Comparison of ENCODE assay signal across 1 cellular context in the genomic region with DNA sequence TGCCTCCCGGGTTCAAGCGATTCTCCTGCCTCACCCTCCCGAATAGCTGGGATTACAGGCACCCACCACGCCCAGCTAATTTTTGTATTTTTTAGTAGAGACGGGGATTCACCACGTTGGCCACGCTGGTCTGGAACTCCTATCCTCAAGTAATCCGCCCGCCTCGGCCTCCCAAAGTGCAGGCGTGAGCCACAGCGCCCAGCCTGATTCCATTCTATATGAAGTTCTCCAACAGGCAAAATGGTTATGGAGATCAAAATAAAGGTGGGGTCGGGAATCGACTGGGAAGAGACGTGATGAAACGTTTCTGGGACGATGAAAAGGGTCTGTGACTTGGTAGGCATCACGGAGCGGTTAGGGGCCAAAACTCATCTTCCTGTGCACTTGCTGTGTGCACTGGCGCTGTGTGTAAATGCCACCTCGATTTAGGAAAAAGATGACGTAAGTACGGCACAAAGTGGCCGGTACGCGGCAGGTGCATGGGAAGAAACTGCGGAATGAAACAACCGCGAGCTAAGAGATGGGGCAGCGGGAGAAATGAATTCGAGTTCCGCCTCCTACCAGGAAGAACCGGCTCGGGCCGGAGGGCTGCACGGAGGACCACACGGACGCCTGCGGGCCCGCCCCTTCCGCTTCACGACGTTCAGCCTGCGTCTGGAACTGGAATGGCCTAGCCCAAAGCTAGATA.
TF ChIP-seq lines count a peak whose summit lies in the region.

No MANE protein-coding gene starts in this region.

TF ChIP-seq in K562, 482 proteins besides CTCF, POLR2A, EP300 and RAD21 (continued from another document and continues in another):
- TF ChIP-seq, protein P1, sequence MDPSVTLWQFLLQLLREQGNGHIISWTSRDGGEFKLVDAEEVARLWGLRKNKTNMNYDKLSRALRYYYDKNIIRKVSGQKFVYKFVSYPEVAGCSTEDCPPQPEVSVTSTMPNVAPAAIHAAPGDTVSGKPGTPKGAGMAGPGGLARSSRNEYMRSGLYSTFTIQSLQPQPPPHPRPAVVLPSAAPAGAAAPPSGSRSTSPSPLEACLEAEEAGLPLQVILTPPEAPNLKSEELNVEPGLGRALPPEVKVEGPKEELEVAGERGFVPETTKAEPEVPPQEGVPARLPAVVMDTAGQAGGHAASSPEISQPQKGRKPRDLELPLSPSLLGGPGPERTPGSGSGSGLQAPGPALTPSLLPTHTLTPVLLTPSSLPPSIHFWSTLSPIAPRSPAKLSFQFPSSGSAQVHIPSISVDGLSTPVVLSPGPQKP (CRISPR knock-in tag; IDR thresholded peaks at IDR 0.05) = no peak
- TF ChIP-seq NR3C1 (CRISPR knock-in tag; IDR thresholded peaks at IDR 0.05) = no peak
- TF ChIP-seq PTTG1 (tag; IDR thresholded peaks at IDR 0.05; ENCODE audit: low read depth) = no peak
- no peak for TF ChIP-seq PTRF (tag; IDR thresholded peaks at IDR 0.05)
- no peak for TF ChIP-seq KDM2B (CRISPR knock-in tag; IDR thresholded peaks at IDR 0.05)
- no peak for TF ChIP-seq NCOA4 (IDR thresholded peaks at IDR 0.05; ENCODE audit: partially characterized antibody)
- peak; percentile 60; the same call in 1 of the 2 replicates for TF ChIP-seq NCOA1 (IDR thresholded peaks at IDR 0.05; ENCODE audit: low read depth)
- TF ChIP-seq LARP7 (IDR thresholded peaks at IDR 0.05) = no peak
- no peak for TF ChIP-seq PHTF2 (CRISPR knock-in tag; IDR thresholded peaks at IDR 0.05)
- TF ChIP-seq ZFX (CRISPR knock-in tag; IDR thresholded peaks at IDR 0.05) = peak; percentile 71
- TF ChIP-seq POLR2B (IDR thresholded peaks at IDR 0.05; ENCODE audit: low read depth, partially characterized antibody) = peak; percentile 67
- TF ChIP-seq HCFC1 (IDR thresholded peaks at IDR 0.05; ENCODE audit: low read depth, low read length) = peak; percentile 47
- TF ChIP-seq ZNF830 (CRISPR knock-in tag; IDR thresholded peaks at IDR 0.05) = no peak
- TF ChIP-seq TCF3 (CRISPR knock-in tag; IDR thresholded peaks at IDR 0.05) = peak; percentile 29; the same call in 1 of the 2 replicates
- 0 out of 2 replicates have a peak, but pooled peaks have one; percentile 43 for TF ChIP-seq NR2C2 (CRISPR knock-in tag; IDR thresholded peaks at IDR 0.05)
- peak; percentile 44; the same call in 1 of the 2 replicates for TF ChIP-seq NR2C2 (tag; IDR thresholded peaks at IDR 0.05)
- peak; percentile 72 for TF ChIP-seq CEBPG (CRISPR knock-in tag; IDR thresholded peaks at IDR 0.05)
- peak in 1 of 2 experiments; percentile 20; a peak in 1 of 4 replicates for TF ChIP-seq CEBPG (tag; conservative IDR thresholded peaks at IDR 0.05 in 1 of 2, IDR thresholded peaks at IDR 0.05 in 1 of 2)
- TF ChIP-seq PCBP1 (IDR thresholded peaks at IDR 0.05; ENCODE audit: low read depth, low read length, poor library complexity, severe bottlenecking) = no peak
- TF ChIP-seq, protein P2, sequence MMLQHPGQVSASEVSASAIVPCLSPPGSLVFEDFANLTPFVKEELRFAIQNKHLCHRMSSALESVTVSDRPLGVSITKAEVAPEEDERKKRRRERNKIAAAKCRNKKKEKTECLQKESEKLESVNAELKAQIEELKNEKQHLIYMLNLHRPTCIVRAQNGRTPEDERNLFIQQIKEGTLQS (IDR thresholded peaks at IDR 0.05) = peak; percentile 52
- TF ChIP-seq, protein P2 (CRISPR knock-in tag; conservative IDR thresholded peaks at IDR 0.05) = no peak
- TF ChIP-seq, protein P3, sequence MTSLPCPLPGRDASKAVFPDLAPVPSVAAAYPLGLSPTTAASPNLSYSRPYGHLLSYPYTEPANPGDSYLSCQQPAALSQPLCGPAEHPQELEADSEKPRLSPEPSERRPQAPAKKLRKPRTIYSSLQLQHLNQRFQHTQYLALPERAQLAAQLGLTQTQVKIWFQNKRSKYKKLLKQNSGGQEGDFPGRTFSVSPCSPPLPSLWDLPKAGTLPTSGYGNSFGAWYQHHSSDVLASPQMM (CRISPR knock-in tag; IDR thresholded peaks at IDR 0.05) = no peak
- TF ChIP-seq, protein P4, sequence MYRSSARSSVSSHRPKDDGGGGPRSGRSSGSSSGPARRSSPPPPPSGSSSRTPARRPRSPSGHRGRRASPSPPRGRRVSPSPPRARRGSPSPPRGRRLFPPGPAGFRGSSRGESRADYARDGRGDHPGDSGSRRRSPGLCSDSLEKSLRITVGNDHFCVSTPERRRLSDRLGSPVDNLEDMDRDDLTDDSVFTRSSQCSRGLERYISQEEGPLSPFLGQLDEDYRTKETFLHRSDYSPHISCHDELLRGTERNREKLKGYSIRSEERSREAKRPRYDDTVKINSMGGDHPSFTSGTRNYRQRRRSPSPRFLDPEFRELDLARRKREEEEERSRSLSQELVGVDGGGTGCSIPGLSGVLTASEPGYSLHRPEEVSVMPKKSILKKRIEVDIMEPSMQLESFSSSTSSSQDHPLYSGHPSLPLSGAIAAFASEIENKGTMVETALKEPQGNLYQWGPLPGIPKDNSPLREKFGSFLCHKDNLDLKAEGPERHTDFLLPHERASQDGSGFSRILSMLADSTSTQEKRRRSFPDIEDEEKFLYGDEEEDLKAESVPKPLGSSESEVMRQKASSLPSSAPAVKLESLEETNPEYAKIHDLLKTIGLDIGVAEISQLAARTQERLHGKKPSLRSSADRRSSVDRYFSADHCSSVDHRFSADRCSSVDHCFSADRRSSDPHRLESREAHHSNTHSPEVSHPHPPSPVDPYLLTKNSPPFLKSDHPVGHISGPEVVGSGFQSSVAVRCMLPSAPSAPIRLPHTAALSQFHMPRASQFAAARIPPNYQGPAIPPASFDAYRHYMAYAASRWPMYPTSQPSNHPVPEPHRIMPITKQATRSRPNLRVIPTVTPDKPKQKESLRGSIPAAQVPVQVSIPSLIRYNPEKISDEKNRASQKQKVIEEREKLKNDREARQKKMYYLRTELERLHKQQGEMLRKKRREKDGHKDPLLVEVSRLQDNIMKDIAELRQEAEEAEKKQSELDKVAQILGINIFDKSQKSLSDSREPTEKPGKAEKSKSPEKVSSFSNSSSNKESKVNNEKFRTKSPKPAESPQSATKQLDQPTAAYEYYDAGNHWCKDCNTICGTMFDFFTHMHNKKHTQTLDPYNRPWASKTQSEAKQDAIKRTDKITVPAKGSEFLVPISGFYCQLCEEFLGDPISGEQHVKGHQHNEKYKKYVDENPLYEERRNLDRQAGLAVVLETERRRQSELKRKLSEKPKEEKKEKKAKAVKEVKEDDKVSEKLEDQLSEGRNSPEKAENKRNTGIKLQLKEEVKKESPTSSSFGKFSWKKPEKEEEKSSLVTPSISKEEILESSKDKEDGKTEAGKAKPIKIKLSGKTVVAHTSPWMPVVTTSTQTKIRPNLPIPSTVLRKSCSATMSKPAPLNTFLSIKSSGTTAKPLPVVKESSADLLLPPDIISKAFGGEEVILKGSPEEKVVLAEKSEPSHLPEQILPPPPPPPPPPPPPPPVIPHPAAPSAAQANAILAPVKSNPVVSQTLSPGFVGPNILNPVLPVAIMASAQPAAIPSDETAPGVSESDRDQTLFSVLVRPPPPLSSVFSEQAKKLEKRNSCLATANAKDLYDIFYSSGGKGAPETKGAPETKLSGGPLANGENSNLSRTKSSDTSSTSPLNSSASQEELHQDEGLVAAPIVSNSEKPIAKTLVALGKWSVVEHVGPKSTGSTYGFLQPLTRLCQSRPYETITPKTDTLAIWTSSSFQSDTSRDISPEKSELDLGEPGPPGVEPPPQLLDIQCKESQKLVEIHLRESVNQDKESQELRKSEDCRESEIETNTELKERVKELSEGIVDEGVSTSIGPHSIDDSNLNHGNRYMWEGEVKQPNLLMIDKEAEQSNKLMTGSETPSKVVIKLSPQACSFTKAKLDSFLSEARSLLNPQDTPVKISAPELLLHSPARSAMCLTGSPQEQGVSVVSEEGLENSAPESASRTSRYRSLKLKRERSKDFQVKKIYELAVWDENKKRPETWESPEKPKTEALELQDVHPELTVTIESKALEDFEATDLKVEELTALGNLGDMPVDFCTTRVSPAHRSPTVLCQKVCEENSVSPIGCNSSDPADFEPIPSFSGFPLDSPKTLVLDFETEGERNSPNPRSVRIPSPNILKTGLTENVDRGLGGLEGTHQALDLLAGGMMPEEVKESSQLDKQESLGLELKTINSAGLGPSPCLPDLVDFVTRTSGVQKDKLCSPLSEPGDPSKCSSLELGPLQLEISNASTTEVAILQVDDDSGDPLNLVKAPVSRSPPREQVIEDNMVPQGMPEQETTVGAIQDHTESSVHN (IDR thresholded peaks at IDR 0.05; ENCODE audit: borderline replicate concordance in 1 of 2, low read depth in 1 of 2) = no peak
- no peak for TF ChIP-seq ZNF224 (CRISPR knock-in tag; IDR thresholded peaks at IDR 0.05)
- TF ChIP-seq ETV5 (CRISPR knock-in tag; IDR thresholded peaks at IDR 0.05; ENCODE audit: low read depth) = peak; percentile 78
- TF ChIP-seq BRD9 (IDR thresholded peaks at IDR 0.05; ENCODE audit: low read depth, partially characterized antibody) = peak; percentile 16
- TF ChIP-seq, protein P5, sequence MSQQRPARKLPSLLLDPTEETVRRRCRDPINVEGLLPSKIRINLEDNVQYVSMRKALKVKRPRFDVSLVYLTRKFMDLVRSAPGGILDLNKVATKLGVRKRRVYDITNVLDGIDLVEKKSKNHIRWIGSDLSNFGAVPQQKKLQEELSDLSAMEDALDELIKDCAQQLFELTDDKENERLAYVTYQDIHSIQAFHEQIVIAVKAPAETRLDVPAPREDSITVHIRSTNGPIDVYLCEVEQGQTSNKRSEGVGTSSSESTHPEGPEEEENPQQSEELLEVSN (IDR thresholded peaks at IDR 0.05; ENCODE audit: borderline replicate concordance in 1 of 2, extremely low read depth in 1 of 2, insufficient read depth in 1 of 2, insufficient read length in 1 of 2, low read depth in 1 of 2, low read length in 1 of 2, poor library complexity in 1 of 2, severe bottlenecking in 1 of 2) = peak in 1 of 2 experiments; percentile 52
- TF ChIP-seq SUPT5H (IDR thresholded peaks at IDR 0.05) = peak; percentile 78
- TF ChIP-seq, protein P6, sequence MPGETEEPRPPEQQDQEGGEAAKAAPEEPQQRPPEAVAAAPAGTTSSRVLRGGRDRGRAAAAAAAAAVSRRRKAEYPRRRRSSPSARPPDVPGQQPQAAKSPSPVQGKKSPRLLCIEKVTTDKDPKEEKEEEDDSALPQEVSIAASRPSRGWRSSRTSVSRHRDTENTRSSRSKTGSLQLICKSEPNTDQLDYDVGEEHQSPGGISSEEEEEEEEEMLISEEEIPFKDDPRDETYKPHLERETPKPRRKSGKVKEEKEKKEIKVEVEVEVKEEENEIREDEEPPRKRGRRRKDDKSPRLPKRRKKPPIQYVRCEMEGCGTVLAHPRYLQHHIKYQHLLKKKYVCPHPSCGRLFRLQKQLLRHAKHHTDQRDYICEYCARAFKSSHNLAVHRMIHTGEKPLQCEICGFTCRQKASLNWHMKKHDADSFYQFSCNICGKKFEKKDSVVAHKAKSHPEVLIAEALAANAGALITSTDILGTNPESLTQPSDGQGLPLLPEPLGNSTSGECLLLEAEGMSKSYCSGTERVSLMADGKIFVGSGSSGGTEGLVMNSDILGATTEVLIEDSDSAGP (CRISPR knock-in tag; IDR thresholded peaks at IDR 0.05) = no peak
- TF ChIP-seq HDGF (IDR thresholded peaks at IDR 0.05) = no peak
- TF ChIP-seq SMARCE1 (IDR thresholded peaks at IDR 0.05) = peak; percentile 13; the same call in 1 of the 2 replicates
- TF ChIP-seq, protein P7, sequence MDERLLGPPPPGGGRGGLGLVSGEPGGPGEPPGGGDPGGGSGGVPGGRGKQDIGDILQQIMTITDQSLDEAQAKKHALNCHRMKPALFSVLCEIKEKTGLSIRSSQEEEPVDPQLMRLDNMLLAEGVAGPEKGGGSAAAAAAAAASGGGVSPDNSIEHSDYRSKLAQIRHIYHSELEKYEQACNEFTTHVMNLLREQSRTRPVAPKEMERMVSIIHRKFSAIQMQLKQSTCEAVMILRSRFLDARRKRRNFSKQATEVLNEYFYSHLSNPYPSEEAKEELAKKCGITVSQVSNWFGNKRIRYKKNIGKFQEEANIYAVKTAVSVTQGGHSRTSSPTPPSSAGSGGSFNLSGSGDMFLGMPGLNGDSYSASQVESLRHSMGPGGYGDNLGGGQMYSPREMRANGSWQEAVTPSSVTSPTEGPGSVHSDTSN (CRISPR knock-in tag; IDR thresholded peaks at IDR 0.05; ENCODE audit: low read depth) = no peak
- TF ChIP-seq, protein P7 (tag; conservative IDR thresholded peaks at IDR 0.05; ENCODE audit: low read depth) = no peak
- TF ChIP-seq, protein P8, sequence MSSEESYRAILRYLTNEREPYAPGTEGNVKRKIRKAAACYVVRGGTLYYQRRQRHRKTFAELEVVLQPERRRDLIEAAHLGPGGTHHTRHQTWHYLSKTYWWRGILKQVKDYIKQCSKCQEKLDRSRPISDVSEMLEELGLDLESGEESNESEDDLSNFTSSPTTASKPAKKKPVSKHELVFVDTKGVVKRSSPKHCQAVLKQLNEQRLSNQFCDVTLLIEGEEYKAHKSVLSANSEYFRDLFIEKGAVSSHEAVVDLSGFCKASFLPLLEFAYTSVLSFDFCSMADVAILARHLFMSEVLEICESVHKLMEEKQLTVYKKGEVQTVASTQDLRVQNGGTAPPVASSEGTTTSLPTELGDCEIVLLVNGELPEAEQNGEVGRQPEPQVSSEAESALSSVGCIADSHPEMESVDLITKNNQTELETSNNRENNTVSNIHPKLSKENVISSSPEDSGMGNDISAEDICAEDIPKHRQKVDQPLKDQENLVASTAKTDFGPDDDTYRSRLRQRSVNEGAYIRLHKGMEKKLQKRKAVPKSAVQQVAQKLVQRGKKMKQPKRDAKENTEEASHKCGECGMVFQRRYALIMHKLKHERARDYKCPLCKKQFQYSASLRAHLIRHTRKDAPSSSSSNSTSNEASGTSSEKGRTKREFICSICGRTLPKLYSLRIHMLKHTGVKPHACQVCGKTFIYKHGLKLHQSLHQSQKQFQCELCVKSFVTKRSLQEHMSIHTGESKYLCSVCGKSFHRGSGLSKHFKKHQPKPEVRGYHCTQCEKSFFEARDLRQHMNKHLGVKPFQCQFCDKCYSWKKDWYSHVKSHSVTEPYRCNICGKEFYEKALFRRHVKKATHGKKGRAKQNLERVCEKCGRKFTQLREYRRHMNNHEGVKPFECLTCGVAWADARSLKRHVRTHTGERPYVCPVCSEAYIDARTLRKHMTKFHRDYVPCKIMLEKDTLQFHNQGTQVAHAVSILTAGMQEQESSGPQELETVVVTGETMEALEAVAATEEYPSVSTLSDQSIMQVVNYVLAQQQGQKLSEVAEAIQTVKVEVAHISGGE (CRISPR knock-in tag; IDR thresholded peaks at IDR 0.05) = peak; percentile 60 to 94 (median 81); a peak in 5 of 6 replicates
- TF ChIP-seq ZNF507 (tag; conservative IDR thresholded peaks at IDR 0.05) = no peak
- no peak for TF ChIP-seq ZNF785 (CRISPR knock-in tag; IDR thresholded peaks at IDR 0.05)
- no peak for TF ChIP-seq ZNF324 (CRISPR knock-in tag; IDR thresholded peaks at IDR 0.05)
- TF ChIP-seq ZNF444 (CRISPR knock-in tag; IDR thresholded peaks at IDR 0.05) = no peak
- TF ChIP-seq JUNB (CRISPR knock-in tag; conservative IDR thresholded peaks at IDR 0.05) = no peak
- no peak for TF ChIP-seq CBFA2T2 (conservative IDR thresholded peaks at IDR 0.05)
